12 cellular contexts compared by ENCODE assay signal in the genomic region with DNA sequence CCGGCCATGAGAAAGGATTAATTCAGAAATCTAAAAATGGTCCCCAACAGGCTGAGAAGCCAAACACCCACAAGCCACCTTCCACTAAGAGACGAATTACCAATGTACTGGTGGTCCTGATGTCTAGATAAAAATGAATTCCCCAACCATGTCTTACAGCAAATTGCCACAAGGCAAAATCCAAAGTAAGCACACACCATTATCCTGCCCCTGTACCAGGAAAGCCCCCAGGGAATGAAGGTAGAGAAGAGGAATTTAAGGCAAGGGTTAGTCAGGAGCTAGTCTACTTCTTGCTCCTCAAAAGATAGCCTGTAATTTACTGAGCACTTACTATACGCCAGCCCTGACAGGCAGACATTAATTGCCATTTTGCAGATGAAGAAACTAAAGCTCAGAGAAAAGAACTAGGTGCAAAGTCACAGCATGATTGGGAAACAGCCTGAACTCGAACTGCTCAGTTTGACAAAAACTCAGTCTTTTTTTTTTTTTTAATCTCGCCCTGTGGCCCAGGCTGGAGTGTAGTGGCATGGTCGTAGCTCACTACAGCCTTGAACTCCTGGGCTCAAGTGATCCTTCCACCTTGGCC.
A peak's percentile ranks its signal among the peaks of the same experiment; 100 is the strongest.
DNase-seq lines count a peak whose midpoint lies in the region; ATAC-seq and TF ChIP-seq lines count a peak whose summit lies in the region.
"Had no signal": no experiment of that assay in that cellular context is flagged by ENCODE, and none has a peak within 500 bp of the region (broad histone marks: within the 10 kb centered on the region; RNA-seq: fewer than 3 reads in every experiment).

No MANE protein-coding gene starts in this region.

- H3K79me1 ChIP-seq in mesenchymal stem cell (replicated peaks; ENCODE audit: low read length, poor library complexity, severe bottlenecking), result peaks cover 47% of the 10 kb centered on the region

- DNase-seq in heart right ventricle (no peak), left cardiac atrium (no peak), adipocyte (ENCODE audit: low read depth) (no peak), mesenchymal stem cell (no peak), uterus (no peak), GM13976 (ENCODE audit: low spot score) (no peak), germinal center (ENCODE audit: low spot score) (no peak), inferior parietal cortex (ENCODE audit: extremely low spot score) (no peak)
- DNase-seq: COR-L47; NCI-H1417 treated with DMSO at 0.1 percent for 48 hours; stimulated activated naive CD8-positive, alpha-beta T cell treated with anti-CD3 and anti-CD28 coated beads, Interleukin-15, Interleukin-2, amounts not matched to agents 100 U/mL and 50 U/mL, for 24 hours had no signal

- H3K36me3 ChIP-seq in heart right ventricle (no peaks in the 10 kb centered on the region), adipocyte (ENCODE audit: control insufficient read depth, insufficient read depth, low read length, severe bottlenecking) (no peaks in the 10 kb centered on the region), mesenchymal stem cell (ENCODE audit: control insufficient read depth in 1 of 2, insufficient read depth in 2 of 2, low read depth in 1 of 2, low read length in 2 of 2) (no peaks in the 10 kb centered on the region), uterus (no peaks in the 10 kb centered on the region)

- H2BK120ac ChIP-seq in mesenchymal stem cell (ENCODE audit: low read depth, low read length), result no peak overlapping the region

- 75 to 84% methylated on average over 6 of the region's 6 CpGs for WGBS in heart right ventricle, 2 donors
- 97% methylated on average over 5 of the region's 6 CpGs for WGBS in mesenchymal stem cell

- H3K23ac ChIP-seq in mesenchymal stem cell (ENCODE audit: low read length in 2 of 2), result no peak overlapping the region

- H2BK15ac ChIP-seq in mesenchymal stem cell (ENCODE audit: low read depth, poor library complexity, severe bottlenecking), result peak overlapping the region; percentile 26

- peak overlapping the region in 1 of 2 experiments; percentile 20 for H3K4ac ChIP-seq in mesenchymal stem cell (ENCODE audit: low read depth in 1 of 2, low read length in 2 of 2)

- peak overlapping the region; percentile 82 for H3K9ac ChIP-seq in adipocyte (ENCODE audit: low read length)
- peak overlapping the region; percentile 9 for H3K9ac ChIP-seq in mesenchymal stem cell (ENCODE audit: low read length)

- H2AFZ ChIP-seq in mesenchymal stem cell (ENCODE audit: low read depth, low read length), result no peak overlapping the region

- H3K4me1 ChIP-seq in heart right ventricle (peaks cover 54 to 100% (median 100%) of the 10 kb centered on the region in 9 donors), adipocyte (ENCODE audit: control insufficient read depth, insufficient read depth, low read length) (peaks cover 63% of the 10 kb centered on the region), mesenchymal stem cell (ENCODE audit: control insufficient read depth, insufficient read depth, low read depth, low read length) (peaks cover 41% of the 10 kb centered on the region), uterus (peaks cover 27 to 44% of the 10 kb centered on the region in 2 donors)

- H3K9me3 ChIP-seq in heart right ventricle (no peaks in the 10 kb centered on the region), adipocyte (ENCODE audit: control insufficient read depth, low read length) (no peaks in the 10 kb centered on the region), mesenchymal stem cell (ENCODE audit: control insufficient read depth, low read length) (no peaks in the 10 kb centered on the region), uterus (no peaks in the 10 kb centered on the region)

- TF ChIP-seq POLR2A in uterus (IDR thresholded peaks at IDR 0.05), result no peak

- peak overlapping the region; percentile 78 for H2AK5ac ChIP-seq in mesenchymal stem cell (ENCODE audit: low read length, severe bottlenecking)

- H3K18ac ChIP-seq in mesenchymal stem cell (ENCODE audit: low read depth in 1 of 2, low read length in 2 of 2), result peak overlapping the region; percentile 72 to 83

- H4K8ac ChIP-seq in mesenchymal stem cell (ENCODE audit: low read length), result no peak overlapping the region

- in situ Hi-C loops in GM13976 (cut with MboI; ENCODE audit: low sequenced_read_pairs, unreplicated experiment), result loop anchor here (10.0 kb wide), 1 partner anchor 59 kb away; no protein-coding TSS in a partner anchor

- H3K4me3 ChIP-seq in heart right ventricle (no peak overlapping the region), adipocyte (ENCODE audit: low read length) (peak overlapping the region; percentile 32), mesenchymal stem cell (ENCODE audit: insufficient read depth in 1 of 2, low read depth in 1 of 2, low read length in 2 of 2) (no peak overlapping the region), uterus (no peak overlapping the region)
- H3K4me3 ChIP-seq: SK-N-MC had no signal

- intact Hi-C loops in heart right ventricle (cut with DNase I), result loop anchor here in 6 of 10 donors (1.0 to 10.0 kb wide), 4 partner anchors 29 to 62 kb away; no protein-coding TSS in a partner anchor
- intact Hi-C loops in left cardiac atrium (cut with DNase I), result loop anchor here in 1 of 2 donors (10.0 kb wide), 1 partner anchor 59 kb away; no protein-coding TSS in a partner anchor
- intact Hi-C loops in uterus (cut with DNase I; ENCODE audit: low total_unique reads), result no loop called here

- H4K91ac ChIP-seq in mesenchymal stem cell (ENCODE audit: low read length), result no peak overlapping the region

- H3K27me3 ChIP-seq in heart right ventricle (no peaks in the 10 kb centered on the region), adipocyte (replicated peaks; ENCODE audit: control insufficient read depth, insufficient read depth, low read length) (no peaks in the 10 kb centered on the region), mesenchymal stem cell (ENCODE audit: control insufficient read depth in 1 of 2, insufficient read depth in 1 of 2, low read length in 2 of 2) (no peaks in the 10 kb centered on the region), uterus (no peaks in the 10 kb centered on the region)

- H2BK5ac ChIP-seq in mesenchymal stem cell (ENCODE audit: low read depth, low read length, poor library complexity, severe bottlenecking), result no peak overlapping the region

- no peak overlapping the region for H2BK12ac ChIP-seq in mesenchymal stem cell (ENCODE audit: low read length in 2 of 2)

- H3K4me2 ChIP-seq in mesenchymal stem cell (ENCODE audit: low read length, poor library complexity, severe bottlenecking), result no peak overlapping the region

- peak overlapping the region; percentile 70 to 91 (median 82) for H3K27ac ChIP-seq in heart right ventricle
- H3K27ac ChIP-seq in mesenchymal stem cell (ENCODE audit: low read length, poor library complexity, severe bottlenecking), result no peak overlapping the region
- H3K27ac ChIP-seq in uterus, result peak overlapping the region; percentile 78 to 97
- H3K27ac ChIP-seq: SK-N-MC had no signal

- no peak overlapping the region for H3K14ac ChIP-seq in mesenchymal stem cell (ENCODE audit: low read length in 2 of 2)

- TF ChIP-seq CTCF in heart right ventricle (IDR thresholded peaks at IDR 0.05) (no peak), uterus (IDR thresholded peaks at IDR 0.05) (no peak), GM13976 (IDR thresholded peaks at IDR 0.05; ENCODE audit: borderline replicate concordance, control extremely low read depth, extremely low read depth, insufficient read depth, missing control alignments) (no peak)

- ATAC-seq in heart right ventricle, result no peak
- ATAC-seq in left cardiac atrium, result no peak
- ATAC-seq: stimulated activated naive CD8-positive, alpha-beta T cell treated with anti-CD3 and anti-CD28 coated beads, Interleukin-15, Interleukin-2, amounts not matched to agents 100 U/mL and 50 U/mL, for 24 hours had no signal
